Comparison of ENCODE assay signal across 8 cellular contexts in the genomic region with DNA sequence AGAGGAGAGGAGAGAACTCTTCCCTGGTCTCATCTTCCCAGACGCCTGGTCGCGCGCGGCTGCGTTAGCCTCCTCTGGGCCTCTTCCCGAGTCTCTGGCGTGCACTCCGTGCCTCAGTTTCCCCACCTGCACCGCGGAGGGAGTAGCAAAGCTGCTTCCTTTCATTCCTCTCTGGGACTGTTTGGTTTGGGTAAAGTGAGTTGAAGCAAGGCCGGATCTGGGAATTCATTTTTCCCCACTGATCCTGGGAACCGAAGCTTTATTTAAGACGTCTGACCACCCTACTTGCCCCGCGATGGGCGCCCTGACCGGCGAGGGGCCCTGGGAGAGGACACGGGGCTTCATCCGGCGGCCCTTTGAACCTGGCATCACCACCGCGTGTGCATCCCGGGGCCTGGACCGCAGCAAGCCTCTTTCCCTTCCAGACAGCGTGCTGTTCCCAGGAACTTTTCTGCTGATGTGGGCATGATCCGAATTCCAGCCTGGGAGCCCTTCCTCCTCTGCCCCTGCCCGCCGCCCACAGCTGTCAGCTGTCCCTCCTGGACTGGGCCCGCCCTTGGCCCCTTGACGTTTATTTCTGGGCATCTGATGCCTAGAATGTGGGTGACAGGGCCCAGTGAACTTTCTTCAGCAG. TPM values are rescaled to one million over a fixed set of nuclear protein-coding genes. Genes with fewer than 3 reads are reported as not detected.
DNase-seq lines count a peak whose midpoint lies in the region; ATAC-seq and TF ChIP-seq lines count a peak whose summit lies in the region.

No MANE protein-coding gene starts in this region.

- intact Hi-C loops in PC-9 (cut with micrococcal nuclease; ENCODE audit: unreplicated experiment): loop anchor here (5.0 kb wide), 2 partner anchors 98 to 327 kb away; a partner anchor contains a TSS

- POLR2A ChIA-PET in CD8-positive, alpha-beta memory T cell (lab: Charles Lee): no interaction called here
- POLR2A ChIA-PET in PC-9 (lab: Charles Lee; ENCODE audit: unreplicated experiment): no interaction called here

- no peak overlapping the region for H3K27ac ChIP-seq in CD8-positive, alpha-beta memory T cell (ENCODE audit: low read depth, low read length)
- H3K27ac ChIP-seq in PC-9: no peak overlapping the region

- H3K79me2 ChIP-seq in PC-9 (ENCODE audit: low read depth): peaks cover 53% of the 10 kb centered on the region

- H3K27me3 ChIP-seq in CD8-positive, alpha-beta memory T cell (ENCODE audit: insufficient read depth, low read length, poor library complexity, severe bottlenecking): no peaks in the 10 kb centered on the region
- H3K27me3 ChIP-seq in PC-9 (ENCODE audit: insufficient read depth, low read depth): no peaks in the 10 kb centered on the region

- BruUV-seq in PC-9 (replicated peaks; lab: Mats Ljungman, UMichigan): no TSS peak

- H3K4me3 ChIP-seq in CD8-positive, alpha-beta memory T cell (ENCODE audit: low read length): no peak overlapping the region
- H3K4me3 ChIP-seq in PC-9: peak overlapping the region; percentile 69
- H3K4me3 ChIP-seq in epithelial cell of proximal tubule (ENCODE audit: low read depth, low read length): peak overlapping the region; percentile 75

- no peaks in the 10 kb centered on the region for H3K36me3 ChIP-seq in CD8-positive, alpha-beta memory T cell (ENCODE audit: insufficient read depth, low read length)
- no peaks in the 10 kb centered on the region for H3K36me3 ChIP-seq in PC-9 (ENCODE audit: low read depth)

- H3F3A ChIP-seq in PC-9 (ENCODE audit: insufficient read depth, low read depth): no peaks in the 10 kb centered on the region

- no peak overlapping the region for H3K27ac Mint-ChIP-seq in CD8-positive, alpha-beta memory T cell
- no peak overlapping the region for H3K27ac Mint-ChIP-seq in natural killer cell treated with Interleukin-12 subunit alpha and Interleukin-12 subunit beta and Interleukin-15 and Interleukin-18, amount 100 ng/mL, for 72 hours

- H3K9me3 Mint-ChIP-seq in CD8-positive, alpha-beta memory T cell: peaks cover 0 to 3% (median 0%) of the 10 kb centered on the region in 5 donors
- H3K9me3 Mint-ChIP-seq in natural killer cell treated with Interleukin-12 subunit alpha and Interleukin-12 subunit beta and Interleukin-15 and Interleukin-18, amount 100 ng/mL, for 72 hours: no peaks in the 10 kb centered on the region

- ATAC-seq in natural killer cell treated with Interleukin-12 subunit alpha and Interleukin-12 subunit beta and Interleukin-15 and Interleukin-18, amount 100 ng/mL, for 72 hours: no peak
- ATAC-seq in HG02981 (IDR thresholded peaks at IDR 0.05; ENCODE audit: unreplicated experiment) (no peak), HG03432 (IDR thresholded peaks at IDR 0.05; ENCODE audit: unreplicated experiment) (no peak), GM18502 (IDR thresholded peaks at IDR 0.05; ENCODE audit: poor library complexity, unreplicated experiment) (no peak)

- H3K4me1 Mint-ChIP-seq in CD8-positive, alpha-beta memory T cell: peaks cover 11 to 18% (median 11%) of the 10 kb centered on the region in 3 donors
- H3K4me1 Mint-ChIP-seq in natural killer cell treated with Interleukin-12 subunit alpha and Interleukin-12 subunit beta and Interleukin-15 and Interleukin-18, amount 100 ng/mL, for 72 hours (ENCODE audit: low read depth in 2 of 2): peaks cover 5 to 8% of the 10 kb centered on the region in 2 donors

- DNase-seq in CD8-positive, alpha-beta memory T cell: no peak
- DNase-seq in PC-9 (peak in 1 of 2 experiments; percentile 13), epithelial cell of proximal tubule (ENCODE audit: low read depth) (no peak)
- DNase-seq in natural killer cell treated with Interleukin-12 subunit alpha and Interleukin-12 subunit beta and Interleukin-15 and Interleukin-18, amount 100 ng/mL, for 72 hours (ENCODE audit: low spot score): no peak
- no peak for DNase-seq in activated CD4-positive, CD25-positive, alpha-beta regulatory T cell treated with anti-CD3 and anti-CD28 coated beads, Interleukin-2, amount 50 U/mL, for 72 hours

- no peaks in the 10 kb centered on the region for H3K36me3 Mint-ChIP-seq in CD8-positive, alpha-beta memory T cell
- no peaks in the 10 kb centered on the region for H3K36me3 Mint-ChIP-seq in natural killer cell treated with Interleukin-12 subunit alpha and Interleukin-12 subunit beta and Interleukin-15 and Interleukin-18, amount 100 ng/mL, for 72 hours

- peak overlapping the region; percentile 85 for H2AFZ ChIP-seq in PC-9

- no peak for TF ChIP-seq CTCF in PC-9 (conservative IDR thresholded peaks at IDR 0.05)
- no peak for TF ChIP-seq CTCF in epithelial cell of proximal tubule (conservative IDR thresholded peaks at IDR 0.05; ENCODE audit: low read depth, low read length)

- CTCF ChIA-PET in CD8-positive, alpha-beta memory T cell (lab: Charles Lee): no interaction called here
- CTCF ChIA-PET in PC-9 (lab: Charles Lee): interaction anchor here (0.6 kb wide), 1 partner anchor 111 kb away, joined by 5 read pairs; no protein-coding TSS in a partner anchor

- no peaks in the 10 kb centered on the region for H3K9me2 ChIP-seq in PC-9 (ENCODE audit: insufficient read depth)

- H3K9me3 ChIP-seq in CD8-positive, alpha-beta memory T cell (ENCODE audit: low read length): no peaks in the 10 kb centered on the region
- H3K9me3 ChIP-seq in PC-9 (ENCODE audit: insufficient read depth, low read depth): no peaks in the 10 kb centered on the region

- H3K4me3 Mint-ChIP-seq in CD8-positive, alpha-beta memory T cell: peak overlapping the region; percentile 50 to 86 (median 72)
- H3K4me3 Mint-ChIP-seq in natural killer cell treated with Interleukin-12 subunit alpha and Interleukin-12 subunit beta and Interleukin-15 and Interleukin-18, amount 100 ng/mL, for 72 hours: peak overlapping the region; percentile 65

- peaks cover 7% of the 10 kb centered on the region; the same call in 1 of the 2 replicates for H4K20me1 ChIP-seq in PC-9 (ENCODE audit: insufficient read depth)

- H3K27me3 Mint-ChIP-seq in CD8-positive, alpha-beta memory T cell: peaks cover 31 to 68% of the 10 kb centered on the region in 2 donors
- H3K27me3 Mint-ChIP-seq in natural killer cell treated with Interleukin-12 subunit alpha and Interleukin-12 subunit beta and Interleukin-15 and Interleukin-18, amount 100 ng/mL, for 72 hours: peaks cover 23 to 46% of the 10 kb centered on the region in 2 donors

- peak overlapping the region; percentile 82 for H3K4me2 ChIP-seq in PC-9

- H3K4me1 ChIP-seq in CD8-positive, alpha-beta memory T cell (ENCODE audit: insufficient read depth, low read length): no peaks in the 10 kb centered on the region
- H3K4me1 ChIP-seq in PC-9 (replicated peaks; ENCODE audit: insufficient read depth): peaks cover 29% of the 10 kb centered on the region

RNA-seq across cellular contexts. Expression of a gene that starts 0.8 kb away (rescaled TPM):
- under 1 TPM; 0.09 to 0.44 TPM for total RNA-seq in CD8-positive, alpha-beta memory T cell
- polyA plus RNA-seq in CD8-positive, alpha-beta memory T cell: not detected
- total RNA-seq in PC-9 (2021): 15.9 and 19.5 TPM in 2 replicates
- total RNA-seq in epithelial cell of proximal tubule: 8.2 TPM in 2 replicates
- total RNA-seq in natural killer cell treated with Interleukin-12 subunit alpha and Interleukin-12 subunit beta and Interleukin-15 and Interleukin-18, amount 100 ng/mL, for 72 hours: 1 to 10 TPM in 1 of 2 donors, under 1 TPM in 1; 0.10 to 1.8 TPM
